In the genomic region with DNA sequence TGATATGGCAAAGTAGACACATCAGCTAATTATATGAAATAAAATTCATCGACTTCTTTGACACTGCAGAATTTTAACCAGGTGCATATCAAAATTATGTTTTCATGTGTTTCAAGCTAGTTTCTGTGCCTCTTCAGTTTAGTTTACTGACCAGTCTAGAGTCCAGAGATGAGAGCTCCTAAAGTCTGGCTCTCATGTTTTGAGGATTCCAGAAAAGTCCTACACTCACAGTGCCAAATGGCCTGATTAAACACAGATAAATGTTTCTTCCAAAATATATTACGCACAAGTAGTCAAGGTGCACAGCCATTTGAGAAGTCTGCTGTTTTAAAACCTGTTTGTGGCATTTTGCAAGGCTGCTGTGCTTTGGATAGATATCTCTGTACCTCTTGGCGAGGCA, we compare ENCODE assay signal across 21 cellular contexts. TPM values are rescaled to one million over a fixed set of nuclear protein-coding genes. Genes with fewer than 3 reads are reported as not detected.
DNase-seq lines count a peak whose midpoint lies in the region; ATAC-seq and TF ChIP-seq lines count a peak whose summit lies in the region.
"Had no signal": no experiment of that assay in that cellular context is flagged by ENCODE, and none has a peak within 500 bp of the region (broad histone marks: within the 10 kb centered on the region; RNA-seq: fewer than 3 reads in every experiment).

No MANE protein-coding gene starts in this region.

- H3K9ac ChIP-seq in skeletal muscle satellite cell (ENCODE audit: low read depth, low read length): no peak overlapping the region

- TF ChIP-seq POLR2A in spleen (IDR thresholded peaks at IDR 0.05): no peak

- TF ChIP-seq CTCF in left lung (IDR thresholded peaks at IDR 0.05) (no peak), spleen (IDR thresholded peaks at IDR 0.05 in 8 of 11, conservative IDR thresholded peaks at IDR 0.05 in 3 of 11) (no peak)

- H3K9me3 Mint-ChIP-seq in CD4-positive, alpha-beta memory T cell: no peaks in the 10 kb centered on the region

- DNase-seq in EL (peak; percentile 7), T-helper 17 cell (no peak), left lung (no peak), HuH-7 (ENCODE audit: low spot score) (no peak), spleen (no peak), NCI-H446 treated with DMSO at 0.1 percent for 48 hours (lab: John Stamatoyannopoulos, UW) (no peak)
- DNase-seq in CD4-positive, alpha-beta memory T cell: no peak
- DNase-seq: Kasumi-1, MG63, NCI-H1048, NCI-H1436 treated with DMSO at 0.1 percent for 48 hours, NCI-H1930, NCI-H510A, NCI-H748 treated with DMSO at 0.1 percent for 48 hours, PC-9, RPMI8226, SHP77 had no signal

- H3K4me3 Mint-ChIP-seq in T-helper 17 cell: no peak overlapping the region
- no peak overlapping the region for H3K4me3 Mint-ChIP-seq in CD4-positive, alpha-beta memory T cell
- H3K4me3 Mint-ChIP-seq: B cell, CD14-positive monocyte had no signal

- peak overlapping the region; percentile 19 for H3K4me2 ChIP-seq in skeletal muscle satellite cell (ENCODE audit: low read length)
- H3K4me2 ChIP-seq: PC-9 had no signal

- H3K27me3 ChIP-seq in left lung (no peaks in the 10 kb centered on the region), skeletal muscle satellite cell (ENCODE audit: control insufficient read depth, insufficient read depth, low read length) (no peaks in the 10 kb centered on the region), spleen (replicated peaks in 1 of 7) (no peaks in the 10 kb centered on the region)
- no peaks in the 10 kb centered on the region for H3K27me3 ChIP-seq in CD4-positive, alpha-beta memory T cell (ENCODE audit: insufficient read depth, low read length)
- H3K27me3 ChIP-seq: MG63 had no signal

- H3K36me3 Mint-ChIP-seq in T-helper 17 cell (ENCODE audit: low read depth): no peaks in the 10 kb centered on the region
- H3K36me3 Mint-ChIP-seq in CD4-positive, alpha-beta memory T cell: peaks cover 4 to 10% of the 10 kb centered on the region in 2 donors
- H3K36me3 Mint-ChIP-seq: CD14-positive monocyte had no signal

- no peak overlapping the region for H3K4me3 ChIP-seq in left lung
- H3K4me3 ChIP-seq in skeletal muscle satellite cell (ENCODE audit: low read length): no peak overlapping the region
- no peak overlapping the region for H3K4me3 ChIP-seq in spleen
- no peak overlapping the region for H3K4me3 ChIP-seq in CD4-positive, alpha-beta memory T cell (ENCODE audit: low read length in 2 of 2)
- H3K4me3 ChIP-seq: MG63, PC-9, SK-N-MC had no signal

- CTCF ChIA-PET in CD4-positive, alpha-beta memory T cell (lab: Charles Lee; ENCODE audit: partially characterized antibody): interaction anchor here (1.1 to 1.5 kb wide), 3 partner anchors 10 to 56 kb away, joined by 3 to 4 read pairs (median 3); no protein-coding TSS in a partner anchor

- H3K4me1 ChIP-seq in left lung (peaks cover 16 to 21% of the 10 kb centered on the region in 2 donors), skeletal muscle satellite cell (ENCODE audit: control insufficient read depth, insufficient read depth, low read length) (peaks cover 68% of the 10 kb centered on the region), spleen (peaks cover 0 to 21% (median 6%) of the 10 kb centered on the region in 6 donors)
- H3K4me1 ChIP-seq in CD4-positive, alpha-beta memory T cell (ENCODE audit: insufficient read depth, low read length): no peaks in the 10 kb centered on the region

- intact Hi-C loops in left lung (cut with DNase I): no loop called here
- intact Hi-C loops in spleen (cut with DNase I; ENCODE audit: low total_unique reads): no loop called here
- intact Hi-C loops in CD4-positive, alpha-beta memory T cell (cut with micrococcal nuclease): no loop called here

- no peaks in the 10 kb centered on the region for H3K9me3 ChIP-seq in T-helper 17 cell (ENCODE audit: control insufficient read depth, low read length, poor library complexity, severe bottlenecking)
- no peaks in the 10 kb centered on the region for H3K9me3 ChIP-seq in left lung
- no peaks in the 10 kb centered on the region for H3K9me3 ChIP-seq in skeletal muscle satellite cell (replicated peaks; ENCODE audit: low read length)
- no peaks in the 10 kb centered on the region for H3K9me3 ChIP-seq in spleen
- no peaks in the 10 kb centered on the region for H3K9me3 ChIP-seq in CD4-positive, alpha-beta memory T cell (ENCODE audit: control insufficient read depth in 1 of 2, low read length in 2 of 2)
- H3K9me3 ChIP-seq: MG63 had no signal

- POLR2A ChIA-PET in CD4-positive, alpha-beta memory T cell (lab: Charles Lee; ENCODE audit: partially characterized antibody): no interaction called here

- peaks cover 0 to 8% of the 10 kb centered on the region in 2 donors for H3K36me3 ChIP-seq in left lung
- H3K36me3 ChIP-seq in skeletal muscle satellite cell (ENCODE audit: insufficient read depth, low read length): peaks cover 83% of the 10 kb centered on the region
- peaks cover 0 to 23% (median 8%) of the 10 kb centered on the region in 6 donors for H3K36me3 ChIP-seq in spleen
- H3K36me3 ChIP-seq in CD4-positive, alpha-beta memory T cell (ENCODE audit: insufficient read depth, low read length): no peaks in the 10 kb centered on the region

- 93 to 96% (median 93%) methylated on average over 3 of the region's 3 CpGs for WGBS in spleen, 5 donors

- H3K27ac Mint-ChIP-seq in T-helper 17 cell: peak overlapping the region; percentile 75
- H3K27ac Mint-ChIP-seq in CD4-positive, alpha-beta memory T cell: peak overlapping the region in 1 of 7 donors; percentile 75
- H3K27ac Mint-ChIP-seq: B cell, CD14-positive monocyte had no signal

- ATAC-seq in T-helper 17 cell (no peak), left lung (peak; percentile 51)

- peaks cover 47% of the 10 kb centered on the region for H3K4me1 Mint-ChIP-seq in T-helper 17 cell
- H3K4me1 Mint-ChIP-seq in CD4-positive, alpha-beta memory T cell: peaks cover 4 to 39% (median 20%) of the 10 kb centered on the region in 4 donors
- H3K4me1 Mint-ChIP-seq: CD14-positive monocyte had no signal

- H3K27ac ChIP-seq in left lung (no peak overlapping the region), spleen (no peak overlapping the region)
- no peak overlapping the region for H3K27ac ChIP-seq in CD4-positive, alpha-beta memory T cell (ENCODE audit: low read depth, low read length)
- H3K27ac ChIP-seq: PC-9, SK-N-MC had no signal

- no peaks in the 10 kb centered on the region for H3K27me3 Mint-ChIP-seq in T-helper 17 cell
- H3K27me3 Mint-ChIP-seq in CD4-positive, alpha-beta memory T cell: no peaks in the 10 kb centered on the region
- H3K27me3 Mint-ChIP-seq: B cell had no signal

RNA-seq across cellular contexts. Expression of gene RGMB, which starts 15.6 kb away (rescaled TPM):
- total RNA-seq in T-helper 17 cell (10 to 100 TPM; 13.7 to 15.0 TPM), left lung (10 to 100 TPM; 12.2 to 21.3 TPM), spleen (10 to 100 TPM; 12.0 to 22.9 (median 16.0) TPM)
- total RNA-seq in skeletal muscle satellite cell (2012; rRNA removed): 30.7 and 89.3 TPM in 2 replicates
- 1 to 10 TPM; 2.1 to 3.8 (median 2.9) TPM for polyA plus RNA-seq in spleen
- total RNA-seq in CD4-positive, alpha-beta memory T cell: 10 to 100 TPM; 16.5 to 17.0 TPM
- 1 to 10 TPM; 5.4 to 7.7 TPM for polyA plus RNA-seq in CD4-positive, alpha-beta memory T cell
